Comparison of ENCODE assay signal across 9 cellular contexts in genomic region chr2:38634684-38635083, GRCh38. TPM values are rescaled to one million over a fixed set of nuclear protein-coding genes. Genes with fewer than 3 reads are reported as not detected.
DNase-seq lines count a peak whose midpoint lies in the region; ATAC-seq and TF ChIP-seq lines count a peak whose summit lies in the region.
"Had no signal": no experiment of that assay in that cellular context is flagged by ENCODE, and none has a peak within 500 bp of the region (broad histone marks: within the 10 kb centered on the region; RNA-seq: fewer than 3 reads in every experiment).

No MANE protein-coding gene starts in this region.

- TF ChIP-seq POLR2A in esophagus squamous epithelium (IDR thresholded peaks at IDR 0.05): no peak
- no peak for TF ChIP-seq POLR2A in esophagus muscularis mucosa (IDR thresholded peaks at IDR 0.05; ENCODE audit: low read depth)

- no peak overlapping the region for H3K27ac ChIP-seq in esophagus squamous epithelium
- no peak overlapping the region for H3K27ac ChIP-seq in esophagus muscularis mucosa (replicated peaks in 1 of 4)
- H3K27ac ChIP-seq in tibial artery: no peak overlapping the region

- intact Hi-C loops in esophagus squamous epithelium (cut with DNase I): no loop called here
- intact Hi-C loops in esophagus muscularis mucosa (cut with DNase I): no loop called here
- intact Hi-C loops in tibial artery (cut with DNase I; ENCODE audit: low total_unique reads): no loop called here

- DNase-seq in EH (ENCODE audit: low read depth) (peak; percentile 66), SIG-M5 treated with dmso at 0.1 percent for 504 hours (lab: John Stamatoyannopoulos, UW; ENCODE audit: unreplicated experiment) (peak; percentile 92), esophagus squamous epithelium (lab: John Stamatoyannopoulos, UW) (no peak), esophagus muscularis mucosa (ENCODE audit: extremely low spot score) (no peak), tibial artery (no peak), ureter (ENCODE audit: low spot score) (no peak)
- DNase-seq: CD8-positive, alpha-beta T cell had no signal

- no peak overlapping the region for H3K4me3 ChIP-seq in esophagus squamous epithelium
- H3K4me3 ChIP-seq in esophagus muscularis mucosa: no peak overlapping the region
- H3K4me3 ChIP-seq in tibial artery: no peak overlapping the region

- TF ChIP-seq EP300 in esophagus muscularis mucosa (IDR thresholded peaks at IDR 0.05): no peak

- H3K9me3 ChIP-seq in esophagus squamous epithelium (no peaks in the 10 kb centered on the region), esophagus muscularis mucosa (peaks cover 0 to 3% (median under 1%) of the 10 kb centered on the region in 4 donors), tibial artery (peaks cover 0 to 3% (median 0%) of the 10 kb centered on the region in 3 donors)

- peak; percentile 86 for ATAC-seq in GM19455 (IDR thresholded peaks at IDR 0.05; ENCODE audit: unreplicated experiment)
- ATAC-seq in HG03108 (IDR thresholded peaks at IDR 0.05; ENCODE audit: unreplicated experiment): peak; percentile 90
- ATAC-seq: CD8-positive, alpha-beta T cell had no signal

- H3K4me1 ChIP-seq in esophagus squamous epithelium: no peaks in the 10 kb centered on the region
- H3K4me1 ChIP-seq in esophagus muscularis mucosa: no peaks in the 10 kb centered on the region
- peaks cover 0 to 10% (median 0%) of the 10 kb centered on the region in 4 donors for H3K4me1 ChIP-seq in tibial artery

- TF ChIP-seq CTCF in esophagus squamous epithelium (IDR thresholded peaks at IDR 0.05) (no peak), esophagus muscularis mucosa (IDR thresholded peaks at IDR 0.05) (no peak), tibial artery (IDR thresholded peaks at IDR 0.05) (no peak)

- H3K36me3 ChIP-seq in esophagus squamous epithelium (no peaks in the 10 kb centered on the region), esophagus muscularis mucosa (no peaks in the 10 kb centered on the region), tibial artery (no peaks in the 10 kb centered on the region)

- 56% methylated on average over 3 of the region's 3 CpGs for WGBS in esophagus squamous epithelium, 2 donors
- WGBS in esophagus muscularis mucosa: 57% methylated on average over 3 of the region's 3 CpGs

- H3K27me3 ChIP-seq in esophagus squamous epithelium (no peaks in the 10 kb centered on the region), esophagus muscularis mucosa (no peaks in the 10 kb centered on the region), tibial artery (no peaks in the 10 kb centered on the region)

RNA-seq across cellular contexts. Expression of gene GALM, which starts 31.2 kb away (rescaled TPM):
- total RNA-seq in esophagus squamous epithelium (10 to 100 TPM in 1 of 4 donors, 1 to 10 TPM in 3; 2.6 to 10.5 (median 4.8) TPM), esophagus muscularis mucosa (10 to 100 TPM in 3 of 4 donors, 1 to 10 TPM in 1; 8.3 to 14.6 (median 11.6) TPM), ureter (12.7 TPM)

RNA-seq across cellular contexts. Expression of gene HNRNPLL, which starts 32.0 kb away (rescaled TPM):
- total RNA-seq in esophagus squamous epithelium (10 to 100 TPM; 11.9 to 38.1 (median 20.0) TPM), esophagus muscularis mucosa (10 to 100 TPM; 50.2 to 61.5 (median 54.0) TPM), ureter (55.2 TPM)

Comparison
In these comparisons a context has a peak if more than half of its experiments do, and no peak if none do; other contexts are left out.
1. DNase-seq: peak in EH (single experiment) and SIG-M5 treated with dmso at 0.1 percent for 504 hours (single experiment); none in esophagus squamous epithelium (single experiment), esophagus muscularis mucosa (single experiment), tibial artery (0 of 2) and ureter (single experiment).